Comparison of ENCODE assay signal across 31 cellular contexts in the genomic region with DNA sequence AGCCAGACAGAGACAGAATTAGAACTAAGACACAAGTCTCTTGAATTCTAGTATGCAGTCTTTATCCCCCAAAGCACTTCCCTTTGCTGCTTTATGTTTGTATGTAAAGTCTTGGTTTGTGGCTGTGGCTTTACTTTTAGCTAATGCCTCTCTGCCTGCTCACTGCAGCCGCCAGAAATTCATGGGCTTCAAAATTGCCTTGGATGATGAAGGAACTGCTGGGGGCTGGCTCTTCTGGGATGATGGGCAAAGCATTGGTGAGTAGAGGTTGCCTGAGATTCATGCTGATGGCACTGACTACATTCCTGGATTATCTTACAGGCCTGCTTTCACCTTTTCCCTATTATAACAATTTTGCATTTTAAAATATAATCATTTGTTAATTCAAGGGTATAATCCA. TPM values are rescaled to one million over a fixed set of nuclear protein-coding genes. Genes with fewer than 3 reads are reported as not detected.
"Had no signal": no experiment of that assay in that cellular context is flagged by ENCODE, and none has a peak within 500 bp of the region (broad histone marks: within the 10 kb centered on the region; RNA-seq: fewer than 3 reads in every experiment).

No MANE protein-coding gene starts in this region.

- H3K27ac ChIP-seq: ascending aorta, cardiac muscle cell, WERI-Rb-1 had no signal

- H3K9me3 ChIP-seq: ascending aorta had no signal

- H3K36me3 ChIP-seq: ascending aorta, cardiac muscle cell, WERI-Rb-1 had no signal

- H3K27me3 ChIP-seq: ascending aorta, cardiac muscle cell had no signal

- ATAC-seq: activated CD4-positive, alpha-beta T cell treated with anti-CD3 and anti-CD28 coated beads for 36 hours; activated CD4-positive, CD25-positive, alpha-beta regulatory T cell treated with anti-CD3 and anti-CD28 coated beads, Interleukin-2, amount 50 U/mL, for 24 hours; activated CD8-positive, alpha-beta memory T cell treated with anti-CD3 and anti-CD28 coated beads, Interleukin-2, amount 10 ng/mL, durations not matched to agents 7 days and 5 days; activated CD8-positive, alpha-beta T cell treated with anti-CD3 and anti-CD28 coated beads, Interleukin-2, amount 10 ng/mL, durations not matched to agents 7 days and 5 days; activated naive CD8-positive, alpha-beta T cell treated with anti-CD3 and anti-CD28 coated beads, Interleukin-2, amount 50 U/mL, for 24 hours; WTC11 had no signal

- DNase-seq: activated CD4-positive, alpha-beta memory T cell treated with anti-CD3 and anti-CD28 coated beads, Interleukin-2, amount 10 ng/mL, durations not matched to agents 7 days and 5 days; activated CD4-positive, alpha-beta T cell treated with anti-CD3 and anti-CD28 coated beads for 1 hour; activated CD4-positive, alpha-beta T cell treated with anti-CD3 and anti-CD28 coated beads for 36 hours; activated CD4-positive, alpha-beta T cell treated with anti-CD3 and anti-CD28 coated beads for 48 hours; activated CD4-positive, alpha-beta T cell treated with anti-CD3 and anti-CD28 coated beads, Interleukin-2, amount 10 ng/mL, durations not matched to agents 7 days and 5 days; activated CD4-positive, alpha-beta T cell treated with anti-CD3 and anti-CD28 coated beads, Interleukin-2, amount 50 U/mL, for 48 hours; activated CD4-positive, CD25-positive, alpha-beta regulatory T cell; activated CD8-positive, alpha-beta memory T cell treated with anti-CD3 and anti-CD28 coated beads for 24 hours; activated CD8-positive, alpha-beta memory T cell treated with anti-CD3 and anti-CD28 coated beads, Interleukin-2, amount 10 ng/mL, durations not matched to agents 7 days and 5 days; activated CD8-positive, alpha-beta memory T cell treated with anti-CD3 and anti-CD28 coated beads, Interleukin-2, amount 50 U/mL, for 48 hours; activated CD8-positive, alpha-beta T cell treated with anti-CD3 and anti-CD28 coated beads, Interleukin-2, amount 10 ng/mL, durations not matched to agents 7 days and 5 days; activated effector memory CD4-positive, alpha-beta T cell treated with Interleukin-2 at 50 U/mL for 16 hours; activated gamma-delta T cell; activated naive CD4-positive, alpha-beta T cell treated with anti-CD3 and anti-CD28 coated beads, Interleukin-2, amount 10 ng/mL, durations not matched to agents 7 days and 5 days; activated naive CD4-positive, alpha-beta T cell treated with Interleukin-2 at 50 U/mL for 16 hours; activated naive CD8-positive, alpha-beta T cell treated with anti-CD3 and anti-CD28 coated beads, Interleukin-2, amount 10 ng/mL, durations not matched to agents 7 days and 5 days; activated naive CD8-positive, alpha-beta T cell treated with anti-CD3 and anti-CD28 coated beads, Interleukin-2, amount 50 U/mL, for 24 hours; activated T-cell treated with anti-CD3 and anti-CD28 coated beads, Interleukin-2, amount 50 U/mL, for 24 hours; activated T-cell treated with anti-CD3 and anti-CD28 coated beads, Interleukin-2, amount 50 U/mL, for 48 hours; amygdala; anterior cingulate cortex; caudate nucleus; T-helper 2 cell; T-helper 9 cell; WERI-Rb-1 had no signal

- H3K4me3 ChIP-seq: ascending aorta, cardiac muscle cell had no signal

- H3K4me1 ChIP-seq: ascending aorta had no signal

RNA-seq across cellular contexts. Expression of gene MGAM2, which starts 10.9 kb away (rescaled TPM):
- total RNA-seq: activated CD4-positive, alpha-beta memory T cell treated with anti-CD3 and anti-CD28 coated beads, Interleukin-2, amount 10 ng/mL, durations not matched to agents 7 days and 5 days; activated CD4-positive, alpha-beta T cell treated with anti-CD3 and anti-CD28 coated beads for 36 hours; activated CD4-positive, alpha-beta T cell treated with anti-CD3 and anti-CD28 coated beads, Interleukin-2, amount 10 ng/mL, durations not matched to agents 7 days and 5 days; activated CD8-positive, alpha-beta memory T cell treated with anti-CD3 and anti-CD28 coated beads, Interleukin-2, amount 10 ng/mL, durations not matched to agents 7 days and 5 days; activated CD8-positive, alpha-beta T cell treated with anti-CD3 and anti-CD28 coated beads, Interleukin-2, amount 10 ng/mL, durations not matched to agents 7 days and 5 days; activated naive CD8-positive, alpha-beta T cell treated with anti-CD3 and anti-CD28 coated beads, Interleukin-2, amount 10 ng/mL, durations not matched to agents 7 days and 5 days; activated T-helper 2 cell treated with anti-CD3 and anti-CD28 coated beads, Interferon-gamma antibody, Interleukin-2, Interleukin-4, amounts not matched to agents 10 μg/mL and 5 μg/mL and 100 μg/mL, durations not matched to agents 14 hours and 24 hours and 36 hours; ascending aorta; bronchial epithelial cell; WTC11 had no signal
